36 cellular contexts compared by ENCODE assay signal in the genomic region with DNA sequence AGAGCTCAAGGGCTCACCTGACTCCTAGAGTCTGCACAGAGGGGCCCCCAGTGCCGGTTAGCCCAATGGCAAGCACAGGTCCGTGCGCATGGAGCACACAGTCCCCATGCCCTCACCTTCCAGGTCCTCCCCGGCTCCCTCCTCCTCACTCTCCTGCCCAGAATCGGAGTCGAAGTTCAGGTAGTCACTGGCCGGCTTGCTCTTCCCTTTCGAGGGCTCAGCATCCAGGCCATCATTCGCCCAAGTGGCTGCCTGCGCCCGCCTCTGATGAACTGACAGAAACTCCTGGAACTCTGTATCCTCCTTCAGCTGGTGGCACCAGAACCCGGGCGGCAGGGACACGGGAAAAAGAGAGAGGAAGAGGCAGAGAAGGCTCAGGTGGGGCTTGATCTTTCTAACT.
"Had no signal": no experiment of that assay in that cellular context is flagged by ENCODE, and none has a peak within 500 bp of the region (broad histone marks: within the 10 kb centered on the region; RNA-seq: fewer than 3 reads in every experiment).

No MANE protein-coding gene starts in this region.

- H3K27me3 ChIP-seq: adrenal gland, ascending aorta, cardiac muscle cell had no signal

- H3K4me1 ChIP-seq: adrenal gland, ascending aorta had no signal

- H3K4me3 ChIP-seq: adrenal gland, ascending aorta, cardiac muscle cell had no signal

- DNase-seq: activated B cell treated with CpG ODN at 0.5 μM for 24 hours; activated CD4-positive, alpha-beta memory T cell treated with anti-CD3 and anti-CD28 coated beads for 36 hours; activated CD4-positive, alpha-beta T cell treated with anti-CD3 and anti-CD28 coated beads for 4 hours; activated CD4-positive, alpha-beta T cell treated with anti-CD3 and anti-CD28 coated beads, Interleukin-2, amount 10 ng/mL, durations not matched to agents 24 days and 14 days; activated CD4-positive, alpha-beta T cell treated with anti-CD3 and anti-CD28 coated beads, Interleukin-2, amount 50 U/mL, for 1 hour; activated CD4-positive, alpha-beta T cell treated with anti-CD3 and anti-CD28 coated beads, Interleukin-2, amount 50 U/mL, for 4 hours; activated CD4-positive, CD25-positive, alpha-beta regulatory T cell treated with anti-CD3 and anti-CD28 coated beads, Interleukin-2, amount 50 U/mL, for 72 hours; activated CD8-positive, alpha-beta memory T cell treated with anti-CD3 and anti-CD28 coated beads, Interleukin-2, amount 50 U/mL, for 4 hours; activated CD8-positive, alpha-beta T cell treated with anti-CD3 and anti-CD28 coated beads for 36 hours; activated effector memory CD4-positive, alpha-beta T cell treated with anti-CD3 and anti-CD28 coated beads, Interleukin-2, amount 50 U/mL, for 16 hours; activated gamma-delta T cell treated with Interleukin-2 at 50 U/mL for 16 hours; activated naive CD4-positive, alpha-beta T cell; activated naive CD4-positive, alpha-beta T cell treated with anti-CD3 and anti-CD28 coated beads, Interleukin-2, amount 50 U/mL, for 16 hours; activated naive CD8-positive, alpha-beta T cell treated with anti-CD3 and anti-CD28 coated beads for 36 hours; activated T-cell treated with anti-CD3 and anti-CD28 coated beads for 4 hours; activated T-cell treated with anti-CD3 and anti-CD28 coated beads, Interleukin-2, amount 50 U/mL, for 1 hour; activated T-cell treated with anti-CD3 and anti-CD28 coated beads, Interleukin-2, amount 50 U/mL, for 4 hours; activated T-cell treated with anti-CD3 and anti-CD28 coated beads, Interleukin-2, amount 50 U/mL, for 72 hours; adrenal gland; amniotic stem cell; anterior cingulate cortex; caudate nucleus; SW 1271; T-helper 1 cell; T-helper 2 cell; T-helper 9 cell had no signal

- H3K27me3 Mint-ChIP-seq: activated B cell treated with CpG ODN at 0.5 μM for 24 hours; activated CD4-positive, alpha-beta memory T cell treated with anti-CD3 and anti-CD28 coated beads for 36 hours; activated CD4-positive, alpha-beta T cell treated with anti-CD3 and anti-CD28 coated beads, Interleukin-2, amount 10 ng/mL, durations not matched to agents 24 days and 14 days; activated CD8-positive, alpha-beta T cell treated with anti-CD3 and anti-CD28 coated beads for 36 hours; activated naive CD8-positive, alpha-beta T cell treated with anti-CD3 and anti-CD28 coated beads for 36 hours; activated T-helper 17 cell treated with anti-CD3 and anti-CD28 coated beads, Interleukin-2, amount 50 U/mL, for 72 hours; central memory CD8-positive, alpha-beta T cell had no signal

- H3K9me3 ChIP-seq: adrenal gland, ascending aorta had no signal

- H3K27ac Mint-ChIP-seq: activated B cell treated with CpG ODN at 0.5 μM for 24 hours; activated CD8-positive, alpha-beta T cell treated with anti-CD3 and anti-CD28 coated beads for 36 hours; activated T-helper 1 cell treated with anti-CD3 and anti-CD28 coated beads, Interleukin-12 subunit alpha, Interleukin-12 subunit beta, Interleukin-2, Interleukin-4 antibody, amounts not matched to agents 30 ng/mL and 10 ng/mL and 1 ng/mL, durations not matched to agents 14 hours and 24 hours and 36 hours; brain; T-helper 1 cell treated with Interleukin-12 subunit alpha and Interleukin-12 subunit beta and Interleukin-4 antibody, amounts not matched to agents 30 μg/mL and 1 μg/mL, for 36 hours; T-helper 2 cell treated with Interferon-gamma antibody and Interleukin-4, amounts not matched to agents 5 μg/mL and 100 μg/mL, for 36 hours had no signal

- ATAC-seq: activated CD8-positive, alpha-beta T cell treated with anti-CD3 and anti-CD28 coated beads for 36 hours; activated naive CD4-positive, alpha-beta T cell treated with anti-CD3 and anti-CD28 coated beads, Interleukin-2, amount 50 U/mL, for 72 hours; activated T-cell treated with anti-CD3 and anti-CD28 coated beads, Interleukin-2, amount 50 U/mL, for 4 hours; activated T-cell treated with anti-CD3 and anti-CD28 coated beads, Interleukin-2, amount 50 U/mL, for 72 hours; activated T-helper 17 cell treated with anti-CD3 and anti-CD28 coated beads, Interleukin-2, amount 50 U/mL, for 72 hours had no signal

- H3K27ac ChIP-seq: adrenal gland, ascending aorta, cardiac muscle cell, VCaP had no signal

- H3K4me3 Mint-ChIP-seq: activated B cell treated with CpG ODN at 0.5 μM for 24 hours; activated CD4-positive, alpha-beta memory T cell treated with anti-CD3 and anti-CD28 coated beads for 36 hours; activated CD4-positive, alpha-beta T cell treated with anti-CD3 and anti-CD28 coated beads, Interleukin-2, amount 10 ng/mL, durations not matched to agents 24 days and 14 days; activated CD8-positive, alpha-beta T cell treated with anti-CD3 and anti-CD28 coated beads for 36 hours; activated naive CD8-positive, alpha-beta T cell treated with anti-CD3 and anti-CD28 coated beads for 36 hours; activated T-cell treated with anti-CD3 and anti-CD28 coated beads, Interleukin-2, amount 50 U/mL, for 4 hours; activated T-cell treated with anti-CD3 and anti-CD28 coated beads, Interleukin-2, amount 50 U/mL, for 72 hours; activated T-helper 1 cell treated with anti-CD3 and anti-CD28 coated beads, Interleukin-12 subunit alpha, Interleukin-12 subunit beta, Interleukin-2, Interleukin-4 antibody, amounts not matched to agents 30 ng/mL and 10 ng/mL and 1 ng/mL, durations not matched to agents 14 hours and 24 hours and 36 hours; activated T-helper 17 cell treated with anti-CD3 and anti-CD28 coated beads, Interleukin-2, amount 50 U/mL, for 72 hours; brain; central memory CD8-positive, alpha-beta T cell; T-helper 1 cell treated with Interleukin-12 subunit alpha and Interleukin-12 subunit beta and Interleukin-4 antibody, amounts not matched to agents 30 μg/mL and 1 μg/mL, for 36 hours; T-helper 2 cell treated with Interferon-gamma antibody and Interleukin-4, amounts not matched to agents 5 μg/mL and 100 μg/mL, for 36 hours had no signal

- H3K9me3 Mint-ChIP-seq: activated B cell treated with CpG ODN at 0.5 μM for 24 hours; activated CD4-positive, alpha-beta memory T cell treated with anti-CD3 and anti-CD28 coated beads for 36 hours; activated CD4-positive, alpha-beta T cell treated with anti-CD3 and anti-CD28 coated beads, Interleukin-2, amount 10 ng/mL, durations not matched to agents 24 days and 14 days; activated CD8-positive, alpha-beta T cell treated with anti-CD3 and anti-CD28 coated beads for 36 hours; activated naive CD4-positive, alpha-beta T cell treated with anti-CD3 and anti-CD28 coated beads, Interleukin-2, amount 50 U/mL, for 72 hours; activated naive CD8-positive, alpha-beta T cell treated with anti-CD3 and anti-CD28 coated beads for 36 hours; activated T-cell treated with anti-CD3 and anti-CD28 coated beads, Interleukin-2, amount 50 U/mL, for 4 hours; activated T-cell treated with anti-CD3 and anti-CD28 coated beads, Interleukin-2, amount 50 U/mL, for 72 hours; activated T-helper 1 cell treated with anti-CD3 and anti-CD28 coated beads, Interleukin-12 subunit alpha, Interleukin-12 subunit beta, Interleukin-2, Interleukin-4 antibody, amounts not matched to agents 30 ng/mL and 10 ng/mL and 1 ng/mL, durations not matched to agents 14 hours and 24 hours and 36 hours; activated T-helper 17 cell treated with anti-CD3 and anti-CD28 coated beads, Interleukin-2, amount 50 U/mL, for 72 hours; brain; central memory CD8-positive, alpha-beta T cell; T-helper 1 cell treated with Interleukin-12 subunit alpha and Interleukin-12 subunit beta and Interleukin-4 antibody, amounts not matched to agents 30 μg/mL and 1 μg/mL, for 36 hours; T-helper 2 cell treated with Interferon-gamma antibody and Interleukin-4, amounts not matched to agents 5 μg/mL and 100 μg/mL, for 36 hours had no signal
